In genomic region chr19:19062454-19063182, GRCh38 we compare ENCODE assay signal across 1 cellular context.
A peak's percentile ranks its signal among the peaks of the same experiment; 100 is the strongest.
TF ChIP-seq lines count a peak whose summit lies in the region.

No MANE protein-coding gene starts in this region.

TF ChIP-seq in K562, 482 proteins besides CTCF, POLR2A, EP300 and RAD21 (continues in another document):
- peak; percentile 86 for TF ChIP-seq JUN (IDR thresholded peaks at IDR 0.05; ENCODE audit: borderline replicate concordance, low read depth, low read length)
- TF ChIP-seq JUN (CRISPR knock-in tag; IDR thresholded peaks at IDR 0.05; ENCODE audit: borderline replicate concordance), result no peak
- no peak for TF ChIP-seq GTF3C2 (IDR thresholded peaks at IDR 0.05; ENCODE audit: borderline replicate concordance, extremely low read depth, insufficient read length)
- TF ChIP-seq HMG20B (CRISPR knock-in tag; IDR thresholded peaks at IDR 0.05), result no peak
- no peak for TF ChIP-seq CHD4 (IDR thresholded peaks at IDR 0.05; ENCODE audit: insufficient read depth, insufficient replicate concordance, low read depth, low read length, poor library complexity, severe bottlenecking)
- TF ChIP-seq ATF3 (IDR thresholded peaks at IDR 0.05), result peak; percentile 95
- TF ChIP-seq ATF3 (CRISPR knock-in tag; conservative IDR thresholded peaks at IDR 0.05), result no peak
- TF ChIP-seq MAFF (IDR thresholded peaks at IDR 0.05; ENCODE audit: low read length), result peak; percentile 5; the same call in 1 of the 2 replicates
- no peak for TF ChIP-seq ZNF584 (CRISPR knock-in tag; IDR thresholded peaks at IDR 0.05; ENCODE audit: low read depth)
- peak; percentile 23; the same call in 1 of the 2 replicates for TF ChIP-seq KLF16 (IDR thresholded peaks at IDR 0.05)
- TF ChIP-seq MAZ (CRISPR knock-in tag; conservative IDR thresholded peaks at IDR 0.05 in 1 of 2, IDR thresholded peaks at IDR 0.05 in 1 of 2), result no peak
- TF ChIP-seq GTF2A2 (tag; IDR thresholded peaks at IDR 0.05), result 0 out of 2 replicates have a peak, but pooled peaks have one; percentile 32
- TF ChIP-seq FOXK2 (conservative IDR thresholded peaks at IDR 0.05 in 1 of 2, IDR thresholded peaks at IDR 0.05 in 1 of 2; ENCODE audit: low read depth in 2 of 2), result no peak
- no peak for TF ChIP-seq SRSF9 (IDR thresholded peaks at IDR 0.05; ENCODE audit: borderline replicate concordance, low read depth, low read length)
- TF ChIP-seq SIN3A (IDR thresholded peaks at IDR 0.05; ENCODE audit: borderline replicate concordance in 2 of 2, control insufficient read depth in 1 of 2, low read depth in 2 of 2, low read length in 2 of 2), result 0 out of 4 replicates have a peak, but pooled peaks of 1 of the 2 experiments have one; percentile 29
- TF ChIP-seq ZNF282 (CRISPR knock-in tag; IDR thresholded peaks at IDR 0.05), result no peak
- TF ChIP-seq ZNF277 (CRISPR knock-in tag; IDR thresholded peaks at IDR 0.05; ENCODE audit: borderline replicate concordance), result no peak
- TF ChIP-seq VEZF1 (CRISPR knock-in tag; IDR thresholded peaks at IDR 0.05), result 0 out of 2 replicates have a peak, but pooled peaks have one; percentile 41
- TF ChIP-seq RNF2 (IDR thresholded peaks at IDR 0.05), result no peak
- TF ChIP-seq FOXJ2 (tag; IDR thresholded peaks at IDR 0.05), result no peak
- no peak for TF ChIP-seq EZH2 (IDR thresholded peaks at IDR 0.05; ENCODE audit: borderline replicate concordance, low read depth, low read length)
- peak in 1 of 2 experiments; percentile 44 for TF ChIP-seq E2F6 (IDR thresholded peaks at IDR 0.05; ENCODE audit: borderline replicate concordance in 1 of 2, extremely low read depth in 1 of 2, insufficient read depth in 1 of 2, insufficient read length in 1 of 2, low read depth in 1 of 2, low read length in 1 of 2, poor library complexity in 1 of 2, severe bottlenecking in 1 of 2)
- TF ChIP-seq SIN3B (IDR thresholded peaks at IDR 0.05; ENCODE audit: low read depth), result no peak
- TF ChIP-seq ZNF444 (CRISPR knock-in tag; IDR thresholded peaks at IDR 0.05), result no peak
- peak; percentile 43 for TF ChIP-seq TEAD4 (IDR thresholded peaks at IDR 0.05; ENCODE audit: low read length)
- TF ChIP-seq TEAD4 (CRISPR knock-in tag; IDR thresholded peaks at IDR 0.05; ENCODE audit: borderline replicate concordance), result no peak
- TF ChIP-seq HNRNPL (IDR thresholded peaks at IDR 0.05; ENCODE audit: low read depth, low read length), result no peak
- TF ChIP-seq MLLT1 (IDR thresholded peaks at IDR 0.05), result no peak
- TF ChIP-seq ARID1B (IDR thresholded peaks at IDR 0.05), result peak; percentile 75
- peak; percentile 55; the same call in 1 of the 2 replicates for TF ChIP-seq NFE2 (IDR thresholded peaks at IDR 0.05; ENCODE audit: low read depth)
- peak; percentile 81 for TF ChIP-seq HDAC2 (IDR thresholded peaks at IDR 0.05)
- TF ChIP-seq SMARCA4 (IDR thresholded peaks at IDR 0.05), result peak; percentile 81
- no peak for TF ChIP-seq L3MBTL2 (IDR thresholded peaks at IDR 0.05)
- TF ChIP-seq CTBP1 (IDR thresholded peaks at IDR 0.05; ENCODE audit: borderline replicate concordance), result peak; percentile 84
- TF ChIP-seq TAL1 (IDR thresholded peaks at IDR 0.05), result no peak
- TF ChIP-seq PCBP1 (IDR thresholded peaks at IDR 0.05; ENCODE audit: low read depth, low read length, poor library complexity, severe bottlenecking), result no peak
- no peak for TF ChIP-seq NFATC3 (IDR thresholded peaks at IDR 0.05)
- TF ChIP-seq FOXA3 (CRISPR knock-in tag; conservative IDR thresholded peaks at IDR 0.05 in 1 of 2, IDR thresholded peaks at IDR 0.05 in 1 of 2), result no peak
- TF ChIP-seq COPS2 (conservative IDR thresholded peaks at IDR 0.05), result no peak
- 0 out of 2 replicates have a peak, but pooled peaks have one; percentile 27 for TF ChIP-seq ZNF407 (IDR thresholded peaks at IDR 0.05; ENCODE audit: low read depth)
- no peak for TF ChIP-seq PURB (CRISPR knock-in tag; IDR thresholded peaks at IDR 0.05; ENCODE audit: low read depth)
